In genomic region chr9:132546148-132547051, GRCh38 we compare ENCODE assay signal across 8 cellular contexts. TPM values are rescaled to one million over a fixed set of nuclear protein-coding genes. Genes with fewer than 3 reads are reported as not detected.
DNase-seq lines count a peak whose midpoint lies in the region; ATAC-seq lines count a peak whose summit lies in the region.

No MANE protein-coding gene starts in this region.

- no peak for ATAC-seq in GM21723 (IDR thresholded peaks at IDR 0.05; ENCODE audit: unreplicated experiment)
- no peak for ATAC-seq in HG02981 (IDR thresholded peaks at IDR 0.05; ENCODE audit: unreplicated experiment)

- no peak overlapping the region for H3K9ac ChIP-seq in mesenchymal stem cell (ENCODE audit: low read length)

- peak overlapping the region; percentile 72 to 76 for H2BK12ac ChIP-seq in mesenchymal stem cell (ENCODE audit: low read length in 2 of 2)

- H2BK15ac ChIP-seq in mesenchymal stem cell (ENCODE audit: low read depth, poor library complexity, severe bottlenecking): peak overlapping the region; percentile 45

- peak overlapping the region in 1 of 2 experiments; percentile 90 for H3K14ac ChIP-seq in mesenchymal stem cell (ENCODE audit: low read length in 2 of 2)

- WGBS in mesenchymal stem cell: 4% methylated on average over 27 of the region's 27 CpGs

- H3K36me3 ChIP-seq in mesenchymal stem cell (ENCODE audit: control insufficient read depth in 1 of 2, insufficient read depth in 2 of 2, low read depth in 1 of 2, low read length in 2 of 2): no peaks in the 10 kb centered on the region

- peak overlapping the region; percentile 80 for H3K4me2 ChIP-seq in mesenchymal stem cell (ENCODE audit: low read length, poor library complexity, severe bottlenecking)

- DNase-seq in ELF-1 (ENCODE audit: low read depth, low spot score): peak; percentile 79
- DNase-seq in NCI-H2081 treated with DMSO at 0.1 percent for 48 hours (lab: John Stamatoyannopoulos, UW): peak; percentile 67
- peak; percentile 53 for DNase-seq in dermis blood vessel endothelial cell
- DNase-seq in mesenchymal stem cell: peak; percentile 49
- no peak for DNase-seq in SHP77 treated with DMSO at 0.1 percent for 48 hours (lab: John Stamatoyannopoulos, UW)
- no peak for DNase-seq in DMS153 (lab: John Stamatoyannopoulos, UW)

- H3K23ac ChIP-seq in mesenchymal stem cell (ENCODE audit: low read length in 2 of 2): no peak overlapping the region

- H3K27ac ChIP-seq in mesenchymal stem cell (ENCODE audit: low read length, poor library complexity, severe bottlenecking): no peak overlapping the region

- peaks cover 20% of the 10 kb centered on the region for H3K4me1 ChIP-seq in mesenchymal stem cell (ENCODE audit: control insufficient read depth, insufficient read depth, low read depth, low read length)

- peak overlapping the region; percentile 29 to 42 for H3K4ac ChIP-seq in mesenchymal stem cell (ENCODE audit: low read depth in 1 of 2, low read length in 2 of 2)

- H2AK5ac ChIP-seq in mesenchymal stem cell (ENCODE audit: low read length, severe bottlenecking): no peak overlapping the region

- peak overlapping the region; percentile 40 to 73 for H3K18ac ChIP-seq in mesenchymal stem cell (ENCODE audit: low read depth in 1 of 2, low read length in 2 of 2)

- H3K27me3 ChIP-seq in mesenchymal stem cell (ENCODE audit: control insufficient read depth in 1 of 2, insufficient read depth in 1 of 2, low read length in 2 of 2): peaks cover 0 to 78% of the 10 kb centered on the region in 2 experiments

- H2BK120ac ChIP-seq in mesenchymal stem cell (ENCODE audit: low read depth, low read length): peak overlapping the region; percentile 15

- no peaks in the 10 kb centered on the region for H3K9me3 ChIP-seq in mesenchymal stem cell (ENCODE audit: control insufficient read depth, low read length)

- peak overlapping the region; percentile 30 for H2AFZ ChIP-seq in mesenchymal stem cell (ENCODE audit: low read depth, low read length)

- H3K4me3 ChIP-seq in mesenchymal stem cell (ENCODE audit: insufficient read depth in 1 of 2, low read depth in 1 of 2, low read length in 2 of 2): no peak overlapping the region

- H4K91ac ChIP-seq in mesenchymal stem cell (ENCODE audit: low read length): peak overlapping the region; percentile 93

- peak overlapping the region; percentile 80 for H4K8ac ChIP-seq in mesenchymal stem cell (ENCODE audit: low read length)

- H2BK5ac ChIP-seq in mesenchymal stem cell (ENCODE audit: low read depth, low read length, poor library complexity, severe bottlenecking): no peak overlapping the region

- H3K79me1 ChIP-seq in mesenchymal stem cell (replicated peaks; ENCODE audit: low read length, poor library complexity, severe bottlenecking): no peaks in the 10 kb centered on the region

RNA-seq across cellular contexts. Expression of gene BARHL1, which starts 36.0 kb away (rescaled TPM):
- total RNA-seq in dermis blood vessel endothelial cell: not detected in 2 replicates
- not detected for polyA plus RNA-seq in mesenchymal stem cell (2013, experiment 1 of 2)
- polyA plus RNA-seq in mesenchymal stem cell (2013, experiment 2 of 2): not detected

Comparison
In these comparisons a context has a peak if more than half of its experiments do, and no peak if none do; other contexts are left out.
1. DNase-seq: peak in ELF-1 (single experiment), NCI-H2081 treated with DMSO at 0.1 percent for 48 hours (single experiment), dermis blood vessel endothelial cell (single experiment) and mesenchymal stem cell (single experiment); none in SHP77 treated with DMSO at 0.1 percent for 48 hours (single experiment) and DMS153 (single experiment).